ENCODE assay signal across 21 cellular contexts in genomic region chr2:218804817-218805216, GRCh38. TPM values are rescaled to one million over a fixed set of nuclear protein-coding genes. Genes with fewer than 3 reads are reported as not detected.
DNase-seq lines count a peak whose midpoint lies in the region; FAIRE-seq and TF ChIP-seq lines count a peak whose summit lies in the region.
"Had no signal": no experiment of that assay in that cellular context is flagged by ENCODE, and none has a peak within 500 bp of the region (broad histone marks: within the 10 kb centered on the region; RNA-seq: fewer than 3 reads in every experiment).

No MANE protein-coding gene starts in this region.

- H3F3A ChIP-seq in smooth muscle cell (ENCODE audit: low read depth) = peaks cover 21% of the 10 kb centered on the region

- peak overlapping the region; percentile 65 for H3K9ac ChIP-seq in smooth muscle cell (ENCODE audit: low read depth)

- no peaks in the 10 kb centered on the region for H3K36me3 ChIP-seq in smooth muscle cell (ENCODE audit: low read depth)

- TF ChIP-seq CTCF in osteocyte (IDR thresholded peaks at IDR 0.05) = no peak
- TF ChIP-seq CTCF in smooth muscle cell (IDR thresholded peaks at IDR 0.05; ENCODE audit: borderline replicate concordance, insufficient read depth, poor library complexity, severe bottlenecking) = no peak
- no peak for TF ChIP-seq CTCF in D721Med (IDR thresholded peaks at IDR 0.05; ENCODE audit: insufficient read depth, missing control alignments)

- H3K36me3 Mint-ChIP-seq in osteocyte (ENCODE audit: unreplicated experiment) = peaks cover 1% of the 10 kb centered on the region
- H3K36me3 Mint-ChIP-seq: CD4-positive, CD25-positive, alpha-beta regulatory T cell had no signal

- H3K27me3 Mint-ChIP-seq in osteocyte (ENCODE audit: unreplicated experiment) = peaks cover 9% of the 10 kb centered on the region

- no peaks in the 10 kb centered on the region for H4K20me1 ChIP-seq in smooth muscle cell (ENCODE audit: low read depth)

- FAIRE-seq in D721Med (lab: Jason Lieb, UNC) (no peak), GM12891 (lab: Jason Lieb, UNC) (no peak)
- FAIRE-seq: K562 had no signal

- H3K27ac ChIP-seq in smooth muscle cell (ENCODE audit: low read depth) = peak overlapping the region; percentile 92
- H3K27ac ChIP-seq: PC-9 had no signal

- H3K4me2 ChIP-seq in smooth muscle cell = no peak overlapping the region

- in situ Hi-C loops in KBM-7 (cut with MboI; ENCODE audit: low pct_unique_long_range_greater_than_20kb, low sequenced_read_pairs) = no loop called here

- peaks cover 20% of the 10 kb centered on the region for H3K4me1 Mint-ChIP-seq in osteocyte (ENCODE audit: unreplicated experiment)

- H3K4me3 ChIP-seq in smooth muscle cell = no peak overlapping the region
- H3K4me3 ChIP-seq: K562, PC-9 had no signal

- no peak overlapping the region for H3K4me3 Mint-ChIP-seq in osteocyte (ENCODE audit: unreplicated experiment)
- H3K4me3 Mint-ChIP-seq: CD4-positive, CD25-positive, alpha-beta regulatory T cell; H9; HFFc6 had no signal

- WGBS in smooth muscle cell (ENCODE audit: low lambda C conversion rate) = 95% methylated on average over 1 of the region's 1 CpG

- peak overlapping the region; percentile 96 for H3K27ac Mint-ChIP-seq in osteocyte (ENCODE audit: unreplicated experiment)
- H3K27ac Mint-ChIP-seq: CD4-positive, CD25-positive, alpha-beta regulatory T cell had no signal

- DNase-seq in KBM-7 = peak; percentile 10
- peak; percentile 11 for DNase-seq in SW480 (ENCODE audit: low spot score)
- no peak for DNase-seq in osteocyte (ENCODE audit: extremely low spot score, unreplicated experiment)
- DNase-seq in smooth muscle cell (lab: John Stamatoyannopoulos, UW; ENCODE audit: unreplicated experiment) = no peak
- DNase-seq in D721Med (ENCODE audit: insufficient read length, low spot score) = no peak
- no peak for DNase-seq in GM12891 (ENCODE audit: insufficient read length, low spot score)
- DNase-seq in activated CD4-positive, alpha-beta T cell treated with anti-CD3 and anti-CD28 coated beads for 4 hours = no peak
- DNase-seq: CD4-positive, CD25-positive, alpha-beta regulatory T cell; H9; HFFc6; MM.1S; NCI-H1092 treated with DMSO at 0.1 percent for 48 hours; NCI-H146; NCI-H2029; NCI-H226; NCI-H748 treated with DMSO at 0.1 percent for 48 hours; PC-9; RPMI8226; SHP77 treated with DMSO at 0.1 percent for 48 hours had no signal

- TF ChIP-seq POLR2A in GM12891 (IDR thresholded peaks at IDR 0.05; ENCODE audit: low read depth, low read length) = no peak

- H3K27me3 ChIP-seq in smooth muscle cell (ENCODE audit: low read depth) = no peaks in the 10 kb centered on the region

- H3K9me3 ChIP-seq in smooth muscle cell (replicated peaks; ENCODE audit: low read depth) = no peaks in the 10 kb centered on the region

- no peaks in the 10 kb centered on the region for H3K79me2 ChIP-seq in smooth muscle cell (ENCODE audit: low read depth)

- no peaks in the 10 kb centered on the region for H3K9me3 Mint-ChIP-seq in osteocyte (ENCODE audit: unreplicated experiment)

- H2AFZ ChIP-seq in smooth muscle cell (ENCODE audit: low read depth) = no peak overlapping the region
- H2AFZ ChIP-seq: PC-9 had no signal

- peaks cover 17% of the 10 kb centered on the region for H3K4me1 ChIP-seq in smooth muscle cell (ENCODE audit: low read depth)

TF ChIP-seq in GM12891, 5 proteins besides CTCF, POLR2A, EP300 and RAD21:
- TF ChIP-seq PAX5 (IDR thresholded peaks at IDR 0.05; ENCODE audit: insufficient read depth, low read length, severe bottlenecking) (no peak), SPI1 (IDR thresholded peaks at IDR 0.05; ENCODE audit: low read depth, low read length) (no peak)

RNA-seq across cellular contexts. Expression of gene CYP27A1, which starts 22.9 kb away (rescaled TPM):
- total RNA-seq in osteocyte = 3.2 and 4.1 TPM in 2 replicates
- 9.6 and 11.2 TPM in 2 replicates for total RNA-seq in smooth muscle cell
- 11.5 and 14.9 TPM in 2 replicates for polyA plus RNA-seq in smooth muscle cell
- polyA plus RNA-seq in GM12891 (2012; ENCODE audit: low read depth, missing spikeins) = 0.22 TPM
- total RNA-seq: CD4-positive, CD25-positive, alpha-beta regulatory T cell had no signal
- polyA plus RNA-seq: K562 had no signal

RNA-seq across cellular contexts. Expression of gene PRKAG3, which starts 26.8 kb away (rescaled TPM):
- total RNA-seq in osteocyte (not detected in 2 replicates), smooth muscle cell (not detected in 2 replicates)
- polyA plus RNA-seq in smooth muscle cell = not detected in 2 replicates
- polyA plus RNA-seq in GM12891 (2012; ENCODE audit: low read depth, missing spikeins) = not detected
- total RNA-seq: CD4-positive, CD25-positive, alpha-beta regulatory T cell; H9; HFFc6; K562; PC-9 had no signal
- polyA plus RNA-seq: BJ; CD4-positive, CD25-positive, alpha-beta regulatory T cell; K562 had no signal

RNA-seq across cellular contexts. Expression of gene WNT6, which starts 54.8 kb away (rescaled TPM):
- total RNA-seq in osteocyte = 0.42 and 0.64 TPM in 2 replicates
- total RNA-seq in smooth muscle cell = 9.3 and 12.1 TPM in 2 replicates
- 7.9 and 44.6 TPM in 2 replicates for polyA plus RNA-seq in smooth muscle cell
- polyA plus RNA-seq in GM12891 (2012; ENCODE audit: low read depth, missing spikeins) = not detected
- total RNA-seq: CD4-positive, CD25-positive, alpha-beta regulatory T cell; H9; HFFc6; K562 had no signal
- polyA plus RNA-seq: BJ; CD4-positive, CD25-positive, alpha-beta regulatory T cell; K562 had no signal

Comparison
In these comparisons a context has a peak if more than half of its experiments do, and no peak if none do; other contexts are left out.
1. DNase-seq: peak in KBM-7 (single experiment) and SW480 (single experiment); none in osteocyte (single experiment), smooth muscle cell (single experiment), D721Med (single experiment), GM12891 (single experiment) and activated CD4-positive, alpha-beta T cell treated with anti-CD3 and anti-CD28 coated beads for 4 hours (0 of 2).